1 cellular context compared by ENCODE assay signal in the genomic region with DNA sequence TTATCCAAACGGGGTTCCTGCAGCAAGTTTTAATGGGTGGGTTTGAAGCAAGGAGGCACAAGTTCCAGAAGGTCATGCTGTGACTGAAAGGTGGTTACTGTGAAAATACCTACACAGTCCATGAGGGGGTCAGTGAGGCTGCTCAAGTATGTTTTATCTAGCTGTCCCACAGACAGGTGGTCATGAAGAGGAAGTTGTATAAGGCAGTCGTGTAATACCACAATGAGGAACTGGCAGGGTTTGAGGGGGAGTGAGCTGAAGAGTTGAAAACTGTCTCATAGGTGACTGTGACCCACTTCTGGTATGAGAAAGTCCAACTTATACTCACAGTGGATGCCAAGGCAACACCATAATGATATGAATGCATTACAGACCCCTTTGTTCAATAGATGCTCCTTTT.
TF ChIP-seq lines count a peak whose summit lies in the region.

No MANE protein-coding gene starts in this region.

TF ChIP-seq in SK-N-SH, 30 proteins besides CTCF, POLR2A, EP300 and RAD21 (continued from another document):
- TF ChIP-seq IRF3 (IDR thresholded peaks at IDR 0.05; ENCODE audit: low read depth, low read length) (no peak), NRF1 (IDR thresholded peaks at IDR 0.05; ENCODE audit: low read depth, low read length) (no peak), GATA2 (CRISPR knock-in tag; IDR thresholded peaks at IDR 0.05) (no peak), SMC3 (IDR thresholded peaks at IDR 0.05; ENCODE audit: low read depth, low read length) (no peak), FOXJ3 (CRISPR knock-in tag; IDR thresholded peaks at IDR 0.05) (no peak), EZH2phosphoT487 (IDR thresholded peaks at IDR 0.05; ENCODE audit: borderline replicate concordance, low read depth) (no peak), RFX5 (IDR thresholded peaks at IDR 0.05; ENCODE audit: low read length) (no peak), YY1 (IDR thresholded peaks at IDR 0.05; ENCODE audit: low read depth) (no peak), TAF1 (IDR thresholded peaks at IDR 0.05; ENCODE audit: borderline replicate concordance, low read depth, low read length) (no peak), MXI1 (IDR thresholded peaks at IDR 0.05; ENCODE audit: low read depth, low read length) (no peak), GABPA (IDR thresholded peaks at IDR 0.05; ENCODE audit: low read depth) (no peak), REST (IDR thresholded peaks at IDR 0.05; ENCODE audit: low read depth, low read length) (no peak)
- TF ChIP-seq, protein P1, sequence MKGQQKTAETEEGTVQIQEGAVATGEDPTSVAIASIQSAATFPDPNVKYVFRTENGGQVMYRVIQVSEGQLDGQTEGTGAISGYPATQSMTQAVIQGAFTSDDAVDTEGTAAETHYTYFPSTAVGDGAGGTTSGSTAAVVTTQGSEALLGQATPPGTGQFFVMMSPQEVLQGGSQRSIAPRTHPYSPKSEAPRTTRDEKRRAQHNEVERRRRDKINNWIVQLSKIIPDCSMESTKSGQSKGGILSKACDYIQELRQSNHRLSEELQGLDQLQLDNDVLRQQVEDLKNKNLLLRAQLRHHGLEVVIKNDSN (IDR thresholded peaks at IDR 0.05; ENCODE audit: borderline replicate concordance, low read depth) = no peak
